Comparison of ENCODE assay signal across 13 cellular contexts in genomic region chrX:117972681-117973080, GRCh38.
DNase-seq lines count a peak whose midpoint lies in the region; ATAC-seq and TF ChIP-seq lines count a peak whose summit lies in the region.
"Had no signal": no experiment of that assay in that cellular context is flagged by ENCODE, and none has a peak within 500 bp of the region (broad histone marks: within the 10 kb centered on the region; RNA-seq: fewer than 3 reads in every experiment).

No MANE protein-coding gene starts in this region.

- H3K9me3 ChIP-seq in HUES64 (ENCODE audit: insufficient read depth, low read depth, low read length) (no peaks in the 10 kb centered on the region), psoas muscle (no peaks in the 10 kb centered on the region), sigmoid colon (no peaks in the 10 kb centered on the region)
- H3K9me3 ChIP-seq: BLaER1 had no signal

- H3K9ac ChIP-seq in HUES64 (ENCODE audit: low read depth, low read length), result 0 out of 2 replicates have a peak overlapping the region, but pooled peaks have one; percentile 44
- H3K9ac ChIP-seq: BLaER1, parathyroid adenoma had no signal

- H3K36me3 ChIP-seq in HUES64 (ENCODE audit: insufficient read depth, low read length) (no peaks in the 10 kb centered on the region), kidney epithelial cell (ENCODE audit: control insufficient read depth, insufficient read depth, low read length) (no peaks in the 10 kb centered on the region), psoas muscle (ENCODE audit: insufficient read depth in 1 of 2, low read depth in 1 of 2) (no peaks in the 10 kb centered on the region), sigmoid colon (no peaks in the 10 kb centered on the region)
- H3K36me3 ChIP-seq: BLaER1 had no signal

- 17% methylated on average over 7 of the region's 7 CpGs for WGBS in HUES64
- WGBS in psoas muscle, 3 donors, result 10 to 24% (median 10%) methylated on average over 7 of the region's 7 CpGs
- 62 to 68% methylated on average over 7 of the region's 7 CpGs for WGBS in sigmoid colon, 2 donors

- H3K27ac ChIP-seq in HUES64 (ENCODE audit: low read depth, low read length) (peak overlapping the region; percentile 71; the same call in 1 of the 2 replicates), psoas muscle (no peak overlapping the region), sigmoid colon (peak overlapping the region in 1 of 4 donors; percentile 36)
- H3K27ac ChIP-seq: BLaER1, parathyroid adenoma, PC-9 had no signal

- intact Hi-C loops in psoas muscle (cut with DNase I), result no loop called here
- intact Hi-C loops in sigmoid colon (cut with DNase I), result no loop called here

- peak overlapping the region; percentile 26; the same call in 1 of the 2 replicates for H3K4me3 ChIP-seq in HUES64 (ENCODE audit: low read length)
- H3K4me3 ChIP-seq in kidney epithelial cell (ENCODE audit: low read depth, low read length), result no peak overlapping the region
- H3K4me3 ChIP-seq in psoas muscle, result no peak overlapping the region
- peak overlapping the region in 2 of 4 donors; percentile 16 to 19 for H3K4me3 ChIP-seq in sigmoid colon
- H3K4me3 ChIP-seq: BLaER1, PC-9 had no signal

- H3K4me1 ChIP-seq in HUES64 (ENCODE audit: insufficient read depth, low read length) (peaks cover 22% of the 10 kb centered on the region), psoas muscle (no peaks in the 10 kb centered on the region), sigmoid colon (peaks cover 0 to 15% (median 0%) of the 10 kb centered on the region in 4 donors)
- H3K4me1 ChIP-seq: BLaER1, parathyroid adenoma had no signal

- no peak for ATAC-seq in psoas muscle
- ATAC-seq in stimulated activated naive CD8-positive, alpha-beta T cell treated with anti-CD3 and anti-CD28 coated beads, Interleukin-15, Interleukin-2, amounts not matched to agents 100 U/mL and 50 U/mL, for 24 hours, result no peak
- ATAC-seq: left colon had no signal

- DNase-seq in COLO668 (lab: John Stamatoyannopoulos, UW; ENCODE audit: unreplicated experiment), result peak; percentile 42
- DNase-seq in dermis blood vessel endothelial cell, result peak; percentile 38
- peak; percentile 37 for DNase-seq in kidney epithelial cell (ENCODE audit: low read depth)
- DNase-seq in T-helper 9 cell, result no peak
- DNase-seq in psoas muscle, result no peak
- no peak for DNase-seq in stimulated activated naive CD8-positive, alpha-beta T cell treated with anti-CD3 and anti-CD28 coated beads, Interleukin-15, Interleukin-2, amounts not matched to agents 100 U/mL and 50 U/mL, for 24 hours
- no peak for DNase-seq in sigmoid colon
- DNase-seq: HCEC 1CT, left colon, PC-9 had no signal

- H3K27me3 ChIP-seq in HUES64 (ENCODE audit: insufficient read depth, low read length), result no peaks in the 10 kb centered on the region
- H3K27me3 ChIP-seq in kidney epithelial cell (ENCODE audit: control insufficient read depth, insufficient read depth, low read length), result no peaks in the 10 kb centered on the region
- H3K27me3 ChIP-seq in psoas muscle (ENCODE audit: insufficient read depth in 3 of 3, low read length in 2 of 3), result no peaks in the 10 kb centered on the region
- H3K27me3 ChIP-seq in sigmoid colon, result no peaks in the 10 kb centered on the region
- H3K27me3 ChIP-seq: BLaER1 had no signal

- no peak for TF ChIP-seq EP300 in sigmoid colon (IDR thresholded peaks at IDR 0.05)

- no peak for TF ChIP-seq CTCF in kidney epithelial cell (IDR thresholded peaks at IDR 0.05; ENCODE audit: insufficient read depth, low read length, poor library complexity, severe bottlenecking)
- no peak for TF ChIP-seq CTCF in psoas muscle (IDR thresholded peaks at IDR 0.05)
- TF ChIP-seq CTCF in sigmoid colon (IDR thresholded peaks at IDR 0.05), result no peak

- no peak for TF ChIP-seq POLR2A in sigmoid colon (IDR thresholded peaks at IDR 0.05)

Comparison
In these comparisons a context has a peak if more than half of its experiments do, and no peak if none do; other contexts are left out.
1. DNase-seq: peak in COLO668 (single experiment), dermis blood vessel endothelial cell (single experiment) and kidney epithelial cell (single experiment); none in T-helper 9 cell (single experiment), psoas muscle (0 of 2), stimulated activated naive CD8-positive, alpha-beta T cell treated with anti-CD3 and anti-CD28 coated beads, Interleukin-15, Interleukin-2, amounts not matched to agents 100 U/mL and 50 U/mL, for 24 hours (single experiment) and sigmoid colon (single experiment).